17 cellular contexts compared by ENCODE assay signal in genomic region chr14:32383337-32384009, GRCh38.
"Had no signal": no experiment of that assay in that cellular context is flagged by ENCODE, and none has a peak within 500 bp of the region (broad histone marks: within the 10 kb centered on the region; RNA-seq: fewer than 3 reads in every experiment).

No MANE protein-coding gene starts in this region.

- H3K27me3 ChIP-seq: gastroesophageal sphincter, stomach had no signal

- H3K4me3 Mint-ChIP-seq: activated CD4-positive, alpha-beta T cell treated with anti-CD3 and anti-CD28 coated beads, Interleukin-2, amount 10 ng/mL, durations not matched to agents 24 days and 14 days; activated naive CD8-positive, alpha-beta T cell treated with anti-CD3 and anti-CD28 coated beads, Interleukin-2, amount 10 ng/mL, durations not matched to agents 7 days and 5 days; memory B cell; naive thymus-derived CD4-positive, alpha-beta T cell; T-helper 2 cell treated with Interferon-gamma antibody and Interleukin-4, amounts not matched to agents 5 μg/mL and 100 μg/mL, for 36 hours had no signal

- H3K4me2 ChIP-seq: hepatocyte had no signal

- H3K4me1 ChIP-seq: left ventricle myocardium inferior, stomach had no signal

- H3K9me3 ChIP-seq: gastroesophageal sphincter, left ventricle myocardium inferior, mucosa of descending colon, stomach had no signal

- H3K36me3 Mint-ChIP-seq: activated naive CD8-positive, alpha-beta T cell treated with anti-CD3 and anti-CD28 coated beads, Interleukin-2, amount 10 ng/mL, durations not matched to agents 7 days and 5 days; naive thymus-derived CD4-positive, alpha-beta T cell had no signal

- H3K27ac ChIP-seq: gastroesophageal sphincter, hepatocyte, left ventricle myocardium inferior, parathyroid adenoma, stomach had no signal

- H3K9ac ChIP-seq: parathyroid adenoma had no signal

- H3K9me3 Mint-ChIP-seq: activated CD4-positive, alpha-beta T cell treated with anti-CD3 and anti-CD28 coated beads, Interleukin-2, amount 10 ng/mL, durations not matched to agents 24 days and 14 days; activated naive CD8-positive, alpha-beta T cell treated with anti-CD3 and anti-CD28 coated beads, Interleukin-2, amount 10 ng/mL, durations not matched to agents 7 days and 5 days; T-helper 2 cell treated with Interferon-gamma antibody and Interleukin-4, amounts not matched to agents 5 μg/mL and 100 μg/mL, for 36 hours had no signal

- H3K4me3 ChIP-seq: gastroesophageal sphincter, hepatocyte, left ventricle myocardium inferior, mucosa of descending colon, stomach had no signal

- ATAC-seq: gastroesophageal sphincter; naive thymus-derived CD4-positive, alpha-beta T cell had no signal

- DNase-seq: activated CD4-positive, alpha-beta T cell treated with anti-CD3 and anti-CD28 coated beads, Interleukin-2, amount 10 ng/mL, durations not matched to agents 24 days and 14 days; activated CD4-positive, CD25-positive, alpha-beta regulatory T cell; activated CD8-positive, alpha-beta memory T cell treated with anti-CD3 and anti-CD28 coated beads, Interleukin-2, amount 50 U/mL, for 48 hours; activated naive CD8-positive, alpha-beta T cell treated with anti-CD3 and anti-CD28 coated beads, Interleukin-2, amount 10 ng/mL, durations not matched to agents 7 days and 5 days; aorta; kidney; left ventricle myocardium inferior; naive thymus-derived CD4-positive, alpha-beta T cell; stimulated activated CD4-positive, alpha-beta T cell treated with anti-CD3 and anti-CD28 coated beads, Interleukin-12 subunit alpha, Interleukin-12 subunit beta, amount 100 ng/mL, for 4 hours; stimulated activated CD4-positive, alpha-beta T cell treated with anti-CD3 and anti-CD28 coated beads, Interleukin-2, amount 100 ng/mL, for 24 hours; stomach had no signal

- H3K36me3 ChIP-seq: gastroesophageal sphincter, left ventricle myocardium inferior, stomach had no signal

- H2AFZ ChIP-seq: hepatocyte, parathyroid adenoma had no signal

- H3K27ac Mint-ChIP-seq: activated CD4-positive, alpha-beta T cell treated with anti-CD3 and anti-CD28 coated beads, Interleukin-2, amount 10 ng/mL, durations not matched to agents 24 days and 14 days; activated naive CD8-positive, alpha-beta T cell treated with anti-CD3 and anti-CD28 coated beads, Interleukin-2, amount 10 ng/mL, durations not matched to agents 7 days and 5 days; memory B cell; naive thymus-derived CD4-positive, alpha-beta T cell; T-helper 2 cell treated with Interferon-gamma antibody and Interleukin-4, amounts not matched to agents 5 μg/mL and 100 μg/mL, for 36 hours had no signal

- H3K79me2 ChIP-seq: hepatocyte, parathyroid adenoma had no signal

- H3K4me1 Mint-ChIP-seq: memory B cell had no signal
